Comparison of ENCODE assay signal across 21 cellular contexts in genomic region chr18:79365701-79366100, GRCh38. TPM values are rescaled to one million over a fixed set of nuclear protein-coding genes. Genes with fewer than 3 reads are reported as not detected.
A peak's percentile ranks its signal among the peaks of the same experiment; 100 is the strongest.
DNase-seq lines count a peak whose midpoint lies in the region; ATAC-seq and TF ChIP-seq lines count a peak whose summit lies in the region.
"Had no signal": no experiment of that assay in that cellular context is flagged by ENCODE, and none has a peak within 500 bp of the region (broad histone marks: within the 10 kb centered on the region; RNA-seq: fewer than 3 reads in every experiment).

No MANE protein-coding gene starts in this region.

- no peaks in the 10 kb centered on the region for H3K9me3 Mint-ChIP-seq in activated naive CD4-positive, alpha-beta T cell treated with anti-CD3 and anti-CD28 coated beads, Interleukin-2, amount 50 U/mL, for 72 hours
- no peaks in the 10 kb centered on the region for H3K9me3 Mint-ChIP-seq in endothelial cell (ENCODE audit: unreplicated experiment)
- peaks cover 6% of the 10 kb centered on the region for H3K9me3 Mint-ChIP-seq in nephron progenitor cell
- H3K9me3 Mint-ChIP-seq: activated CD4-positive, alpha-beta T cell treated with anti-CD3 and anti-CD28 coated beads, Interleukin-2, amount 10 ng/mL, durations not matched to agents 24 days and 14 days; activated naive CD4-positive, alpha-beta T cell treated with anti-CD3 and anti-CD28 coated beads for 36 hours had no signal

- H3K27me3 Mint-ChIP-seq in endothelial cell (ENCODE audit: unreplicated experiment) (peaks cover 11% of the 10 kb centered on the region), nephron progenitor cell (ENCODE audit: low read depth, poor library complexity) (peaks cover 2% of the 10 kb centered on the region)
- H3K27me3 Mint-ChIP-seq: activated CD4-positive, alpha-beta T cell treated with anti-CD3 and anti-CD28 coated beads, Interleukin-2, amount 10 ng/mL, durations not matched to agents 24 days and 14 days; CD4-positive, alpha-beta memory T cell had no signal

- H3K4me1 Mint-ChIP-seq in endothelial cell (ENCODE audit: unreplicated experiment) (peaks cover 13% of the 10 kb centered on the region), nephron progenitor cell (no peaks in the 10 kb centered on the region)

- H3K4me3 Mint-ChIP-seq in endothelial cell (ENCODE audit: unreplicated experiment), result peak overlapping the region; percentile 17
- no peak overlapping the region for H3K4me3 Mint-ChIP-seq in nephron progenitor cell
- H3K4me3 Mint-ChIP-seq: activated CD4-positive, alpha-beta T cell treated with anti-CD3 and anti-CD28 coated beads, Interleukin-2, amount 10 ng/mL, durations not matched to agents 24 days and 14 days; activated naive CD4-positive, alpha-beta T cell treated with anti-CD3 and anti-CD28 coated beads for 36 hours had no signal

- TF ChIP-seq CTCF in endothelial cell (IDR thresholded peaks at IDR 0.05; ENCODE audit: unreplicated experiment), result no peak
- no peak for TF ChIP-seq CTCF in nephron progenitor cell (IDR thresholded peaks at IDR 0.05)

- no peak for ATAC-seq in activated naive CD4-positive, alpha-beta T cell treated with anti-CD3 and anti-CD28 coated beads, Interleukin-2, amount 50 U/mL, for 72 hours
- ATAC-seq in GM19328 (IDR thresholded peaks at IDR 0.05; ENCODE audit: unreplicated experiment), result no peak
- ATAC-seq: A549, left ventricle myocardium superior, psoas muscle, upper lobe of right lung had no signal

- peaks cover 5 to 7% of the 10 kb centered on the region in 2 donors for H3K36me3 Mint-ChIP-seq in activated naive CD4-positive, alpha-beta T cell treated with anti-CD3 and anti-CD28 coated beads, Interleukin-2, amount 50 U/mL, for 72 hours
- H3K36me3 Mint-ChIP-seq in endothelial cell (ENCODE audit: low read depth, unreplicated experiment) (peaks cover 26% of the 10 kb centered on the region), nephron progenitor cell (ENCODE audit: low read depth) (peaks cover 83% of the 10 kb centered on the region)

- H3K27ac Mint-ChIP-seq in activated naive CD4-positive, alpha-beta T cell treated with anti-CD3 and anti-CD28 coated beads, Interleukin-2, amount 50 U/mL, for 72 hours, result peak overlapping the region; percentile 46 to 68
- H3K27ac Mint-ChIP-seq in endothelial cell (ENCODE audit: unreplicated experiment) (peak overlapping the region; percentile 57), nephron progenitor cell (peak overlapping the region; percentile 62)
- H3K27ac Mint-ChIP-seq: activated CD4-positive, alpha-beta T cell treated with anti-CD3 and anti-CD28 coated beads, Interleukin-2, amount 10 ng/mL, durations not matched to agents 24 days and 14 days; activated naive CD4-positive, alpha-beta T cell treated with anti-CD3 and anti-CD28 coated beads for 36 hours had no signal

- no peak for DNase-seq in activated naive CD4-positive, alpha-beta T cell treated with anti-CD3 and anti-CD28 coated beads, Interleukin-2, amount 50 U/mL, for 72 hours (ENCODE audit: low spot score in 2 of 2)
- no peak for DNase-seq in activated naive CD4-positive, alpha-beta T cell (lab: John Stamatoyannopoulos, UW)
- no peak for DNase-seq in endothelial cell (ENCODE audit: low spot score)
- DNase-seq in nephron progenitor cell, result no peak
- DNase-seq in NCI-H128 (lab: John Stamatoyannopoulos, UW; ENCODE audit: unreplicated experiment), result no peak
- DNase-seq in NCI-H69 (lab: John Stamatoyannopoulos, UW), result no peak
- DNase-seq in LoVo (ENCODE audit: low spot score), result no peak
- DNase-seq: activated CD4-positive, alpha-beta T cell treated with anti-CD3 and anti-CD28 coated beads, Interleukin-2, amount 10 ng/mL, durations not matched to agents 24 days and 14 days; activated naive CD4-positive, alpha-beta T cell treated with anti-CD3 and anti-CD28 coated beads for 36 hours; adrenal gland; AML-193; CD4-positive, alpha-beta memory T cell; left ventricle myocardium superior; NCI-H1092; NCI-H187; psoas muscle; stimulated activated CD4-positive, alpha-beta T cell treated with anti-CD3 and anti-CD28 coated beads, Interleukin-4, amount 100 ng/mL, for 24 hours; upper lobe of right lung had no signal

RNA-seq across cellular contexts. Expression of gene NFATC1, which starts 30.0 kb away (rescaled TPM):
- total RNA-seq in activated naive CD4-positive, alpha-beta T cell treated with anti-CD3 and anti-CD28 coated beads, Interleukin-2, amount 50 U/mL, for 72 hours, result 10 to 100 TPM; 89.4 to 94.8 TPM
- 40.6 TPM for total RNA-seq in endothelial cell (ENCODE audit: unreplicated experiment)
- total RNA-seq: HT-29 had no signal
